10 cellular contexts compared by ENCODE assay signal in genomic region chr10:79081353-79082034, GRCh38. TPM values are rescaled to one million over a fixed set of nuclear protein-coding genes. Genes with fewer than 3 reads are reported as not detected.
DNase-seq lines count a peak whose midpoint lies in the region; ATAC-seq and TF ChIP-seq lines count a peak whose summit lies in the region.
"Had no signal": no experiment of that assay in that cellular context is flagged by ENCODE, and none has a peak within 500 bp of the region (broad histone marks: within the 10 kb centered on the region; RNA-seq: fewer than 3 reads in every experiment).

No MANE protein-coding gene starts in this region.

- intact Hi-C loops in body of pancreas (cut with DNase I) (no loop called here), lower lobe of right lung (cut with DNase I) (no loop called here), vagina (cut with DNase I) (loop anchor here (5.0 kb wide), 1 partner anchor 66 kb away; no protein-coding TSS in a partner anchor)

- no peak overlapping the region for H3K4me3 ChIP-seq in body of pancreas
- H3K4me3 ChIP-seq in lower lobe of right lung, result no peak overlapping the region
- H3K4me3 ChIP-seq in vagina, result no peak overlapping the region
- H3K4me3 ChIP-seq: dorsolateral prefrontal cortex had no signal

- no peak for ATAC-seq in body of pancreas
- ATAC-seq in lower lobe of right lung, result no peak
- ATAC-seq in GM19324 (IDR thresholded peaks at IDR 0.05; ENCODE audit: low FRiP score, unreplicated experiment), result no peak
- ATAC-seq in HG03565 (IDR thresholded peaks at IDR 0.05; ENCODE audit: unreplicated experiment), result no peak

- no peak for TF ChIP-seq POLR2A in body of pancreas (IDR thresholded peaks at IDR 0.05)
- no peak for TF ChIP-seq POLR2A in vagina (IDR thresholded peaks at IDR 0.05)

- no peaks in the 10 kb centered on the region for H3K9me3 ChIP-seq in body of pancreas
- H3K9me3 ChIP-seq in lower lobe of right lung, result no peaks in the 10 kb centered on the region
- H3K9me3 ChIP-seq in vagina, result no peaks in the 10 kb centered on the region

- TF ChIP-seq CTCF in body of pancreas (IDR thresholded peaks at IDR 0.05) (no peak), lower lobe of right lung (IDR thresholded peaks at IDR 0.05) (no peak), vagina (IDR thresholded peaks at IDR 0.05) (no peak), GM20000 (IDR thresholded peaks at IDR 0.05; ENCODE audit: extremely low read depth, missing control alignments) (no peak)

- H3K27me3 ChIP-seq in body of pancreas, result no peaks in the 10 kb centered on the region
- no peaks in the 10 kb centered on the region for H3K27me3 ChIP-seq in lower lobe of right lung (ENCODE audit: low read depth)
- H3K27me3 ChIP-seq in vagina, result no peaks in the 10 kb centered on the region
- H3K27me3 ChIP-seq: dorsolateral prefrontal cortex had no signal

- H3K27ac ChIP-seq in body of pancreas, result peak overlapping the region in 3 of 4 donors; percentile 73 to 82 (median 75)
- H3K27ac ChIP-seq in lower lobe of right lung, result peak overlapping the region; percentile 80
- H3K27ac ChIP-seq in vagina, result peak overlapping the region; percentile 59

- peak; percentile 21 for DNase-seq in SIG-M5 treated with dmso at 0.1 percent for 504 hours (lab: John Stamatoyannopoulos, UW; ENCODE audit: unreplicated experiment)
- DNase-seq in SIG-M5 (lab: John Stamatoyannopoulos, UW), result no peak
- DNase-seq in body of pancreas, result peak in 1 of 4 donors; percentile 32
- DNase-seq in lower lobe of right lung, result no peak
- DNase-seq in vagina (ENCODE audit: extremely low spot score in 2 of 2), result no peak
- no peak for DNase-seq in GM20000 (ENCODE audit: low spot score)
- DNase-seq: dorsolateral prefrontal cortex; stimulated activated naive CD4-positive, alpha-beta T cell treated with Interleukin-2 at 50 U/mL for 16 hours had no signal

- WGBS in body of pancreas, 2 donors, result 62 to 67% methylated on average over 11 to 12 of the region's 12 CpGs

- H3K4me1 ChIP-seq in body of pancreas, result peaks cover 100% of the 10 kb centered on the region
- peaks cover 100% of the 10 kb centered on the region for H3K4me1 ChIP-seq in lower lobe of right lung
- H3K4me1 ChIP-seq in vagina, result peaks cover 100% of the 10 kb centered on the region

- no peaks in the 10 kb centered on the region for H3K36me3 ChIP-seq in body of pancreas (replicated peaks in 1 of 2; ENCODE audit: insufficient read depth in 1 of 2, low read depth in 2 of 2)
- no peaks in the 10 kb centered on the region for H3K36me3 ChIP-seq in lower lobe of right lung
- no peaks in the 10 kb centered on the region for H3K36me3 ChIP-seq in vagina

RNA-seq across cellular contexts. Expression of gene ZMIZ1, which starts 12.7 kb away (rescaled TPM):
- total RNA-seq in body of pancreas, result 10 to 100 TPM; 27.2 to 42.2 TPM
- total RNA-seq in lower lobe of right lung, result 102 TPM
- 61.4 TPM for total RNA-seq in vagina
